Comparison of ENCODE assay signal across 12 cellular contexts in the genomic region with DNA sequence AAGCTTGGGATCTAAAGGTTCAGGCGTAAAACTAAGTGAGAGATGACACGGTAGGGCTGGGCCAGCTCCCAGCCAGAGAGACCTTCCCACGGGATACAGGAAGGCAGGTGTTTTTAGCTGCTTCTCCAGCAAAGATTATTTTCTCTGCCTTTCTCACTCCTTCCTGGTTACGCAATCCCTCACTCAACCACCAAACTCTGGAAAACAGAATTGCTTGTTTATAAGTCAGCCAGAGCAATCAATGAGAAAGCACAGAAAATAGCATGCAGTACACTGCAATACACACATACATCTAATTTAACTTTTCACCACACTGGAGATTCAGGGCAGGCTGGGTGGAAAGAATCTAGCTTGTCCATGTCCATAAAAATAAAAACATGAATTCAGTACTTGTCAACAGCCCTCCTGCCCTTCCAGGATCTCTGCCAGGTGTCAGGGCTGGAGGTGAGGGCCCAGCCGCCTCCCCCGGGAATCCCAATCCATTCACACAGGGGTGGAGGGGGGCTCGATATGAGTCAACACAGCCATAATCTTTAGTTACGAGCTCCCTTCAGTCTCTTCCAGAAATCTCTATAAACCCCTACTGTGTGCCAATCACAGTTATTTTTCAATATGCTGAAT. TPM values are rescaled to one million over a fixed set of nuclear protein-coding genes. Genes with fewer than 3 reads are reported as not detected.
A peak's percentile ranks its signal among the peaks of the same experiment; 100 is the strongest.
DNase-seq lines count a peak whose midpoint lies in the region; ATAC-seq, FAIRE-seq and TF ChIP-seq lines count a peak whose summit lies in the region.
"Had no signal": no experiment of that assay in that cellular context is flagged by ENCODE, and none has a peak within 500 bp of the region (broad histone marks: within the 10 kb centered on the region; RNA-seq: fewer than 3 reads in every experiment).

No MANE protein-coding gene starts in this region.

- no peaks in the 10 kb centered on the region for H3K4me1 Mint-ChIP-seq in T-cell

- CTCF ChIA-PET in T-cell (lab: Charles Lee) = no interaction called here

- in situ Hi-C loops in SK-MEL-5 (cut with HindIII; ENCODE audit: low pct_unique_long_range_greater_than_20kb, low sequenced_read_pairs) = no loop called here

- intact Hi-C loops in left ventricle myocardium inferior (cut with micrococcal nuclease) = no loop called here

- no peak for FAIRE-seq in small intestine (lab: Jason Lieb, UNC)
- FAIRE-seq: A204.1 had no signal

- no peak for ATAC-seq in T-cell (replicated peaks in 1 of 4)

- peaks cover 3% of the 10 kb centered on the region for H3K4me1 ChIP-seq in left ventricle myocardium inferior
- peaks cover 2 to 11% of the 10 kb centered on the region in 2 donors for H3K4me1 ChIP-seq in small intestine (ENCODE audit: control insufficient read depth in 2 of 2, insufficient read depth in 1 of 2, low read depth in 1 of 2, low read length in 1 of 2)

- 16 to 56% (median 35%) methylated on average over 8 of the region's 8 CpGs for whole genome bisulfite sequencing in small intestine, 3 donors

- H3K36me3 ChIP-seq in left ventricle myocardium inferior (no peaks in the 10 kb centered on the region), small intestine (ENCODE audit: control insufficient read depth in 2 of 2, insufficient read depth in 2 of 2, low read length in 2 of 2) (peaks cover 0 to 1% of the 10 kb centered on the region in 2 donors)
- H3K36me3 ChIP-seq: esophagus squamous epithelium had no signal

- DNase-seq in NCI-H1417 (lab: John Stamatoyannopoulos, UW) (peak in 2 of 3 experiments; percentile 1 to 11), NCI-H1417 treated with DMSO at 0.1 percent for 48 hours (lab: John Stamatoyannopoulos, UW) (no peak), SK-MEL-5 (ENCODE audit: low read depth, low spot score) (peak; percentile 12), left ventricle myocardium inferior (no peak), small intestine (peak; percentile 77), T-cell (no peak), NAMALWA (ENCODE audit: low spot score) (no peak), NCI-H748 (lab: John Stamatoyannopoulos, UW; ENCODE audit: unreplicated experiment) (no peak)
- DNase-seq: esophagus squamous epithelium, Kasumi-1 had no signal

- no peaks in the 10 kb centered on the region for H3K9me3 Mint-ChIP-seq in T-cell
- H3K9me3 Mint-ChIP-seq: T-helper 1 cell treated with Interleukin-12 subunit alpha and Interleukin-12 subunit beta and Interleukin-4 antibody, amounts not matched to agents 30 μg/mL and 1 μg/mL, for 36 hours had no signal

- no peaks in the 10 kb centered on the region for H3K9me3 ChIP-seq in left ventricle myocardium inferior (replicated peaks)
- no peaks in the 10 kb centered on the region for H3K9me3 ChIP-seq in small intestine (ENCODE audit: control insufficient read depth, low read depth)
- H3K9me3 ChIP-seq: esophagus squamous epithelium had no signal

- peak overlapping the region; percentile 54 for H3K27ac ChIP-seq in left ventricle myocardium inferior (replicated peaks)
- H3K27ac ChIP-seq in small intestine (ENCODE audit: low read depth in 1 of 2, low read length in 1 of 2) = peak overlapping the region; percentile 81 to 84

- H3K36me3 Mint-ChIP-seq in T-cell = no peaks in the 10 kb centered on the region

- TF ChIP-seq CTCF in left ventricle myocardium inferior (IDR thresholded peaks at IDR 0.05; ENCODE audit: borderline replicate concordance) = no peak

- H3K27me3 ChIP-seq in left ventricle myocardium inferior (ENCODE audit: low read depth) (peaks cover 8% of the 10 kb centered on the region), small intestine (ENCODE audit: control insufficient read depth in 2 of 2, insufficient read depth in 2 of 2, low read length in 2 of 2) (no peaks in the 10 kb centered on the region)
- H3K27me3 ChIP-seq: esophagus squamous epithelium had no signal

- no peak overlapping the region for H3K27ac Mint-ChIP-seq in T-cell
- H3K27ac Mint-ChIP-seq: T-helper 1 cell treated with Interleukin-12 subunit alpha and Interleukin-12 subunit beta and Interleukin-4 antibody, amounts not matched to agents 30 μg/mL and 1 μg/mL, for 36 hours had no signal

- POLR2A ChIA-PET in T-cell (lab: Charles Lee) = no interaction called here

- H3K27me3 Mint-ChIP-seq in T-cell = peaks cover 0 to 2% of the 10 kb centered on the region in 2 donors

- no peak overlapping the region for H3K4me3 Mint-ChIP-seq in T-cell
- H3K4me3 Mint-ChIP-seq: T-helper 1 cell treated with Interleukin-12 subunit alpha and Interleukin-12 subunit beta and Interleukin-4 antibody, amounts not matched to agents 30 μg/mL and 1 μg/mL, for 36 hours had no signal

- H3K4me3 ChIP-seq in left ventricle myocardium inferior (no peak overlapping the region), small intestine (ENCODE audit: low read depth in 1 of 2, low read length in 2 of 2) (no peak overlapping the region)
- H3K4me3 ChIP-seq: esophagus squamous epithelium had no signal

RNA-seq across cellular contexts. Expression of a gene that starts 12.2 kb away (rescaled TPM):
- 23.9 and 25.9 TPM in 2 replicates for total RNA-seq in SK-MEL-5 (2014; rRNA removed; shearing (Covaris generic))
- 26.7 and 36.0 TPM in 2 replicates for polyA plus RNA-seq in SK-MEL-5 (2015; cell fraction: cytosol; rRNA removed)
- polyA plus RNA-seq in SK-MEL-5 (2015; cell fraction: nucleus; rRNA removed) = 10.8 and 22.7 TPM in 2 replicates
- total RNA-seq in left ventricle myocardium inferior (1.0 TPM), T-cell (under 1 TPM; 0.16 to 0.66 (median 0.33) TPM)
- 10 to 100 TPM; 20.7 to 67.6 (median 34.2) TPM for polyA plus RNA-seq in small intestine

RNA-seq across cellular contexts. Expression of a gene that starts 28.5 kb away (rescaled TPM):
- 6.8 and 9.2 TPM in 2 replicates for total RNA-seq in SK-MEL-5 (2014; rRNA removed; shearing (Covaris generic))
- polyA plus RNA-seq in SK-MEL-5 (2015; cell fraction: cytosol; rRNA removed) = 5.7 and 7.0 TPM in 2 replicates
- polyA plus RNA-seq in SK-MEL-5 (2015; cell fraction: nucleus; rRNA removed) = 23.3 and 27.7 TPM in 2 replicates
- total RNA-seq in left ventricle myocardium inferior (6.2 TPM), T-cell (10 to 100 TPM; 11.8 to 17.6 (median 14.3) TPM)
- 1 to 10 TPM; 4.6 to 9.2 (median 8.9) TPM for polyA plus RNA-seq in small intestine

Comparison
In these comparisons a context has a peak if more than half of its experiments do, and no peak if none do; other contexts are left out.
1. DNase-seq: peak in NCI-H1417 (2 of 3), SK-MEL-5 (single experiment) and small intestine (single experiment); none in NCI-H1417 treated with DMSO at 0.1 percent for 48 hours (single experiment), left ventricle myocardium inferior (single experiment), T-cell (0 of 34), NAMALWA (single experiment) and NCI-H748 (single experiment).
2. RNA of a gene that starts 12.2 kb away (total RNA-seq): 23.9 to 25.9 TPM in SK-MEL-5; 1.0 TPM in left ventricle myocardium inferior (single experiment) and 0.16 to 0.66 TPM in T-cell; every median in the first group is over 10 times any median in the second.